Comparison of ENCODE assay signal across 17 cellular contexts in genomic region chr18:8786766-8787670, GRCh38.
DNase-seq lines count a peak whose midpoint lies in the region; TF ChIP-seq lines count a peak whose summit lies in the region.
"Had no signal": no experiment of that assay in that cellular context is flagged by ENCODE, and none has a peak within 500 bp of the region (broad histone marks: within the 10 kb centered on the region; RNA-seq: fewer than 3 reads in every experiment).

No MANE protein-coding gene starts in this region.

- TF ChIP-seq CTCF in epithelial cell of esophagus (IDR thresholded peaks at IDR 0.05; ENCODE audit: insufficient read depth, low read depth, low read length, missing control alignments): no peak
- TF ChIP-seq CTCF in osteoblast (IDR thresholded peaks at IDR 0.05; ENCODE audit: extremely low read depth, low read depth, low read length): no peak

- H3K4me3 ChIP-seq in epithelial cell of esophagus (ENCODE audit: low read length): no peak overlapping the region
- H3K4me3 ChIP-seq in osteoblast (ENCODE audit: insufficient read depth, low read length): no peak overlapping the region
- H3K4me3 ChIP-seq: coronary artery, left lung, Peyer's patch had no signal

- no peak overlapping the region for H3K27ac ChIP-seq in osteoblast (ENCODE audit: low read depth, low read length)
- H3K27ac ChIP-seq: coronary artery, left lung, Peyer's patch had no signal

- H3K9me3 ChIP-seq in osteoblast (ENCODE audit: low read depth, low read length): no peaks in the 10 kb centered on the region
- H3K9me3 ChIP-seq: left lung, Peyer's patch had no signal

- no peaks in the 10 kb centered on the region for H3K4me1 ChIP-seq in osteoblast (ENCODE audit: insufficient read depth, low read length)
- H3K4me1 ChIP-seq: left lung, Peyer's patch had no signal

- H4K20me1 ChIP-seq in osteoblast (ENCODE audit: insufficient read depth, low read length): no peaks in the 10 kb centered on the region

- DNase-seq in activated naive CD4-positive, alpha-beta T cell treated with anti-CD3 and anti-CD28 coated beads for 36 hours: peak; percentile 42
- no peak for DNase-seq in activated naive CD4-positive, alpha-beta T cell treated with anti-CD3 and anti-CD28 coated beads, Interleukin-2, amount 10 ng/mL, durations not matched to agents 7 days and 5 days
- peak; percentile 93 for DNase-seq in epithelial cell of esophagus (ENCODE audit: low read depth)
- DNase-seq in osteoblast (ENCODE audit: insufficient read length, low spot score, missing footprints): peak; percentile 63
- DNase-seq in NCI-H2029 (lab: John Stamatoyannopoulos, UW): no peak
- DNase-seq in posterior vena cava (ENCODE audit: low spot score): no peak
- no peak for DNase-seq in glomerular visceral epithelial cell (ENCODE audit: extremely low spot score)
- DNase-seq in NCI-H2107 (lab: John Stamatoyannopoulos, UW): no peak
- DNase-seq: activated CD8-positive, alpha-beta memory T cell treated with anti-CD3 and anti-CD28 coated beads for 24 hours; activated effector memory CD4-positive, alpha-beta T cell treated with anti-CD3 and anti-CD28 coated beads, Interleukin-2, amount 50 U/mL, for 16 hours; aorta; left lung; NCI-H2029 treated with DMSO at 0.1 percent for 48 hours; NCI-H69; SW 1271 had no signal

- peaks cover 59% of the 10 kb centered on the region for H3K36me3 ChIP-seq in osteoblast (ENCODE audit: insufficient read depth, low read length)
- H3K36me3 ChIP-seq: left lung had no signal

- H3K27ac Mint-ChIP-seq in activated naive CD4-positive, alpha-beta T cell treated with anti-CD3 and anti-CD28 coated beads for 36 hours: no peak overlapping the region
- H3K27ac Mint-ChIP-seq in activated naive CD4-positive, alpha-beta T cell treated with anti-CD3 and anti-CD28 coated beads, Interleukin-2, amount 10 ng/mL, durations not matched to agents 7 days and 5 days: no peak overlapping the region

- H3K4me2 ChIP-seq in osteoblast (ENCODE audit: insufficient read depth, low read length): no peak overlapping the region

- no peak overlapping the region for H3K4me3 Mint-ChIP-seq in activated naive CD4-positive, alpha-beta T cell treated with anti-CD3 and anti-CD28 coated beads for 36 hours
- no peak overlapping the region for H3K4me3 Mint-ChIP-seq in activated naive CD4-positive, alpha-beta T cell treated with anti-CD3 and anti-CD28 coated beads, Interleukin-2, amount 10 ng/mL, durations not matched to agents 7 days and 5 days

- H3K4me1 Mint-ChIP-seq in activated naive CD4-positive, alpha-beta T cell treated with anti-CD3 and anti-CD28 coated beads for 36 hours (ENCODE audit: low read depth): peaks cover 9% of the 10 kb centered on the region
- peaks cover 11% of the 10 kb centered on the region for H3K4me1 Mint-ChIP-seq in activated naive CD4-positive, alpha-beta T cell treated with anti-CD3 and anti-CD28 coated beads, Interleukin-2, amount 10 ng/mL, durations not matched to agents 7 days and 5 days

- CTCF ChIA-PET in activated naive CD4-positive, alpha-beta T cell treated with anti-CD3 and anti-CD28 coated beads for 36 hours (lab: Charles Lee): interaction anchor here (0.6 to 1.9 kb wide), 4 partner anchors 10 to 1106 kb away, joined by 3 to 5 read pairs (median 4); no protein-coding TSS in a partner anchor
- CTCF ChIA-PET in activated naive CD4-positive, alpha-beta T cell treated with anti-CD3 and anti-CD28 coated beads, Interleukin-2, amount 10 ng/mL, durations not matched to agents 7 days and 5 days (lab: Charles Lee): interaction anchor here (0.6 to 1.4 kb wide), 6 partner anchors 8 to 919 kb away, joined by 3 to 8 read pairs (median 3); no protein-coding TSS in a partner anchor

- intact Hi-C loops in activated naive CD4-positive, alpha-beta T cell treated with anti-CD3 and anti-CD28 coated beads for 36 hours (cut with micrococcal nuclease): no loop called here
- intact Hi-C loops in posterior vena cava (cut with DNase I): no loop called here

- no peaks in the 10 kb centered on the region for H3K27me3 ChIP-seq in osteoblast (ENCODE audit: insufficient read depth, low read length)
- H3K27me3 ChIP-seq: left lung, Peyer's patch had no signal

- no peaks in the 10 kb centered on the region for H3K36me3 Mint-ChIP-seq in activated naive CD4-positive, alpha-beta T cell treated with anti-CD3 and anti-CD28 coated beads for 36 hours (ENCODE audit: low read depth)
- H3K36me3 Mint-ChIP-seq in activated naive CD4-positive, alpha-beta T cell treated with anti-CD3 and anti-CD28 coated beads, Interleukin-2, amount 10 ng/mL, durations not matched to agents 7 days and 5 days: no peaks in the 10 kb centered on the region

- no peaks in the 10 kb centered on the region for H3K27me3 Mint-ChIP-seq in activated naive CD4-positive, alpha-beta T cell treated with anti-CD3 and anti-CD28 coated beads for 36 hours (ENCODE audit: low read depth)
- H3K27me3 Mint-ChIP-seq in activated naive CD4-positive, alpha-beta T cell treated with anti-CD3 and anti-CD28 coated beads, Interleukin-2, amount 10 ng/mL, durations not matched to agents 7 days and 5 days: peaks cover 47% of the 10 kb centered on the region

- H2AFZ ChIP-seq in osteoblast (ENCODE audit: low read length): no peak overlapping the region

- H3K79me2 ChIP-seq in osteoblast (ENCODE audit: insufficient read depth, low read length): no peaks in the 10 kb centered on the region

- H3K9me3 Mint-ChIP-seq in activated naive CD4-positive, alpha-beta T cell treated with anti-CD3 and anti-CD28 coated beads for 36 hours: no peaks in the 10 kb centered on the region
- H3K9me3 Mint-ChIP-seq in activated naive CD4-positive, alpha-beta T cell treated with anti-CD3 and anti-CD28 coated beads, Interleukin-2, amount 10 ng/mL, durations not matched to agents 7 days and 5 days: no peaks in the 10 kb centered on the region

Comparison
In these comparisons a context has a peak if more than half of its experiments do, and no peak if none do; other contexts are left out.
1. DNase-seq: peak in activated naive CD4-positive, alpha-beta T cell treated with anti-CD3 and anti-CD28 coated beads for 36 hours (single experiment), epithelial cell of esophagus (single experiment) and osteoblast (single experiment); none in activated naive CD4-positive, alpha-beta T cell treated with anti-CD3 and anti-CD28 coated beads, Interleukin-2, amount 10 ng/mL, durations not matched to agents 7 days and 5 days (single experiment), NCI-H2029 (single experiment), posterior vena cava (single experiment), glomerular visceral epithelial cell (single experiment) and NCI-H2107 (single experiment).